ENCODE assay signal across 1 cellular context in genomic region chr1:58815069-58815679, GRCh38.
A peak's percentile ranks its signal among the peaks of the same experiment; 100 is the strongest.
TF ChIP-seq lines count a peak whose summit lies in the region.

No MANE protein-coding gene starts in this region.

TF ChIP-seq in H1, 55 proteins besides CTCF, POLR2A, EP300 and RAD21 (continued from another document):
- TF ChIP-seq BACH1 (IDR thresholded peaks at IDR 0.05; ENCODE audit: low read length), result 0 out of 2 replicates have a peak, but pooled peaks have one; percentile 39
TF ChIP-seq in H1: peak in this region for 4.
